In the genomic region with DNA sequence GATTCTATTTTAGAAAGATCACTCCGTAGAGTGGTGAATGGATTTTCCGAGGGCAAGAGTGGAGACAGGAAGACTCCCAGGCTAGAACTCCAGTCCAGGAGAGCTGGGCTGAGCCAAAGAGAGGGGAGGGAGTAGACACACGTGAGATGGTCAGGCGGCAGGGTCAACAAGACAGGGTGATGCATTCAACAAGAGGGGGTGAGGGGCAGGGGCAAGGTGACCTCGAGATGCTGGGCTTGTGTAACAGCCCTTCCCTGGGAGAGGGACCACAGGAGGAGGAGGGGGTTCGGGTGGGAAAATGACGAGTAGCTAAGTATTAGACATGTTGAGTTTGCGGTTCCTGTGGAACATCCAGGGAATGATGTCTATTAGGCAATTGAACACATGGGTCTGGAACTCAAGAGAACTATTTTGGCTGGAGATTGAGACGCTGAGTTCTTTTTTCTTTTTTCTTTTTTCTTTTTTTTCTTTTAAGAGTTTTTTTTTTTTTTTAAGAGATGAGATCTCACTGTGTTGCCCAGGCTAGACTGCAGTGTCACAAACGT, we compare ENCODE assay signal across 24 cellular contexts. TPM values are rescaled to one million over a fixed set of nuclear protein-coding genes. Genes with fewer than 3 reads are reported as not detected.
"Had no signal": no experiment of that assay in that cellular context is flagged by ENCODE, and none has a peak within 500 bp of the region (broad histone marks: within the 10 kb centered on the region; RNA-seq: fewer than 3 reads in every experiment).

No MANE protein-coding gene starts in this region.

- H3K36me3 ChIP-seq: cardiac muscle cell, SJSA1 had no signal

- H3K27ac ChIP-seq: cardiac muscle cell, SJSA1 had no signal

- DNase-seq: activated CD4-positive, alpha-beta T cell treated with anti-CD3 and anti-CD28 coated beads for 48 hours; activated CD4-positive, alpha-beta T cell treated with anti-CD3 and anti-CD28 coated beads, Interleukin-2, amount 50 U/mL, for 48 hours; activated CD4-positive, CD25-positive, alpha-beta regulatory T cell treated with anti-CD3 and anti-CD28 coated beads, Interleukin-2, amount 50 U/mL, for 72 hours; activated CD8-positive, alpha-beta memory T cell treated with anti-CD3 and anti-CD28 coated beads, Interleukin-2, amount 10 ng/mL, durations not matched to agents 7 days and 5 days; activated effector memory CD4-positive, alpha-beta T cell treated with Interleukin-2 at 50 U/mL for 16 hours; activated naive CD4-positive, alpha-beta T cell treated with Interleukin-2 at 50 U/mL for 16 hours; activated naive CD8-positive, alpha-beta T cell treated with anti-CD3 and anti-CD28 coated beads, Interleukin-2, amount 50 U/mL, for 24 hours; activated T-cell treated with anti-CD3 and anti-CD28 coated beads, Interleukin-2, amount 50 U/mL, for 24 hours; amniotic stem cell; MM.1S; NCI-H1105; NCI-H187; NCI-H2081 treated with DMSO at 0.1 percent for 48 hours; NCI-H446; NCI-H524; SHP77; T-helper 17 cell; T-helper 9 cell had no signal

- H3K4me3 ChIP-seq: cardiac muscle cell, SJSA1 had no signal

- H3K4me1 ChIP-seq: SJSA1 had no signal

- H3K9me3 ChIP-seq: SJSA1 had no signal

RNA-seq across cellular contexts. Expression of gene RSPO1, which starts 13.3 kb away (rescaled TPM):
- total RNA-seq: activated CD8-positive, alpha-beta memory T cell treated with anti-CD3 and anti-CD28 coated beads, Interleukin-2, amount 10 ng/mL, durations not matched to agents 7 days and 5 days; activated naive CD4-positive, alpha-beta T cell treated with anti-CD3 and anti-CD28 coated beads, Interleukin-2, amount 50 U/mL, for 72 hours; activated T-helper 1 cell treated with anti-CD3 and anti-CD28 coated beads, Interleukin-12 subunit alpha, Interleukin-12 subunit beta, Interleukin-2, Interleukin-4 antibody, amounts not matched to agents 30 ng/mL and 10 ng/mL and 1 ng/mL, durations not matched to agents 14 hours and 24 hours and 36 hours; astrocyte; PC-3; SJSA1; T-helper 17 cell had no signal
